ENCODE assay signal across 8 cellular contexts in genomic region chr12:76879710-76880025, GRCh38. TPM values are rescaled to one million over a fixed set of nuclear protein-coding genes. Genes with fewer than 3 reads are reported as not detected.
DNase-seq lines count a peak whose midpoint lies in the region; ATAC-seq and TF ChIP-seq lines count a peak whose summit lies in the region.

No MANE protein-coding gene starts in this region.

- no peak overlapping the region for H3K18ac ChIP-seq in trophoblast cell (ENCODE audit: low read length)

- H4K12ac ChIP-seq in trophoblast cell (ENCODE audit: low read depth, low read length): peak overlapping the region; percentile 44

- H2AFZ ChIP-seq in trophoblast cell (ENCODE audit: insufficient read depth, low read length, poor library complexity): peak overlapping the region; percentile 99

- peaks cover 12% of the 10 kb centered on the region for H3K79me1 ChIP-seq in trophoblast cell (ENCODE audit: low read length)

- H3K27ac ChIP-seq in RWPE2 (ENCODE audit: poor library complexity, severe bottlenecking): peak overlapping the region; percentile 36
- H3K27ac ChIP-seq in esophagus squamous epithelium: peak overlapping the region; percentile 91 to 97 (median 95)
- no peak overlapping the region for H3K27ac ChIP-seq in trophoblast cell (ENCODE audit: low read depth, low read length)

- intact Hi-C loops in esophagus squamous epithelium (cut with DNase I): no loop called here

- H4K91ac ChIP-seq in trophoblast cell (ENCODE audit: low read depth, low read length): no peak overlapping the region

- H3K36me3 ChIP-seq in RWPE2 (ENCODE audit: low read depth) (no peaks in the 10 kb centered on the region), esophagus squamous epithelium (no peaks in the 10 kb centered on the region), trophoblast cell (ENCODE audit: control insufficient read depth in 1 of 2, insufficient read depth in 2 of 2, low read length in 2 of 2) (no peaks in the 10 kb centered on the region)

- no peak overlapping the region for H3K4ac ChIP-seq in trophoblast cell (ENCODE audit: low read depth, low read length)

- TF ChIP-seq POLR2A in esophagus squamous epithelium (IDR thresholded peaks at IDR 0.05): no peak

- no peak overlapping the region for H3K23ac ChIP-seq in trophoblast cell (ENCODE audit: low read length)

- 28 to 37% methylated on average over 6 of the region's 6 CpGs for WGBS in esophagus squamous epithelium, 2 donors
- no CpG with 5 or more reads among the region's 6 CpGs for WGBS in trophoblast cell (ENCODE audit: extremely low coverage, insufficient coverage, insufficient read length)

- H3K9me3 ChIP-seq in RWPE2 (ENCODE audit: severe bottlenecking): no peaks in the 10 kb centered on the region
- H3K9me3 ChIP-seq in esophagus squamous epithelium: no peaks in the 10 kb centered on the region
- H3K9me3 ChIP-seq in trophoblast cell (ENCODE audit: insufficient read depth, low read depth, low read length): no peaks in the 10 kb centered on the region

- H2BK5ac ChIP-seq in trophoblast cell (ENCODE audit: low read depth, low read length, poor library complexity): no peak overlapping the region

- H3K9ac ChIP-seq in trophoblast cell (ENCODE audit: low read length): no peak overlapping the region

- H3K27me3 ChIP-seq in RWPE2 (ENCODE audit: insufficient read depth, poor library complexity, severe bottlenecking): no peaks in the 10 kb centered on the region
- H3K27me3 ChIP-seq in esophagus squamous epithelium: peaks cover 0 to 4% (median 0%) of the 10 kb centered on the region in 4 donors
- no peaks in the 10 kb centered on the region for H3K27me3 ChIP-seq in trophoblast cell (ENCODE audit: insufficient read depth, low read length)

- no peak for ATAC-seq in RWPE2 (ENCODE audit: low read depth)
- ATAC-seq in GM18909 (IDR thresholded peaks at IDR 0.05; ENCODE audit: poor library complexity, unreplicated experiment): no peak

- TF ChIP-seq CTCF in RWPE2 (IDR thresholded peaks at IDR 0.05; ENCODE audit: poor library complexity, severe bottlenecking) (no peak), esophagus squamous epithelium (IDR thresholded peaks at IDR 0.05) (no peak), GM10266 (IDR thresholded peaks at IDR 0.05; ENCODE audit: control insufficient read depth, insufficient read depth, low read depth, missing control alignments) (no peak)

- DNase-seq in RWPE2 (ENCODE audit: low spot score): no peak
- DNase-seq in esophagus squamous epithelium (lab: John Stamatoyannopoulos, UW): no peak
- no peak for DNase-seq in trophoblast cell
- DNase-seq in occipital lobe (lab: John Stamatoyannopoulos, UW): no peak
- no peak for DNase-seq in GM10266 (ENCODE audit: extremely low spot score)
- no peak for DNase-seq in hippocampal formation (lab: John Stamatoyannopoulos, UW)

- H3K14ac ChIP-seq in trophoblast cell (ENCODE audit: low read length): no peak overlapping the region

- peaks cover 8% of the 10 kb centered on the region for H3K79me2 ChIP-seq in trophoblast cell (ENCODE audit: control insufficient read depth, insufficient read depth, low read length, poor library complexity)

- H3K4me1 ChIP-seq in RWPE2 (ENCODE audit: insufficient read depth, poor library complexity, severe bottlenecking) (peaks cover 12% of the 10 kb centered on the region), esophagus squamous epithelium (peaks cover 0 to 77% (median 21%) of the 10 kb centered on the region in 3 donors), trophoblast cell (ENCODE audit: control insufficient read depth in 1 of 2, insufficient read depth in 2 of 2, low read length in 2 of 2) (no peaks in the 10 kb centered on the region)

- no peak overlapping the region for H2AK5ac ChIP-seq in trophoblast cell (ENCODE audit: low read length)

- H3K4me3 ChIP-seq in GM08714 (ENCODE audit: low read length): peak overlapping the region; percentile 79; the same call in 1 of the 2 replicates
- H3K4me3 ChIP-seq in RWPE2 (ENCODE audit: severe bottlenecking): peak overlapping the region; percentile 76
- peak overlapping the region; percentile 70 to 90 (median 84) for H3K4me3 ChIP-seq in esophagus squamous epithelium
- no peak overlapping the region for H3K4me3 ChIP-seq in trophoblast cell (ENCODE audit: low read depth, low read length)

- peak overlapping the region; percentile 100 for H4K8ac ChIP-seq in trophoblast cell (ENCODE audit: low read depth, low read length)

- no peak overlapping the region for H2BK120ac ChIP-seq in trophoblast cell (ENCODE audit: insufficient read depth, low read length, poor library complexity)

- peak overlapping the region; percentile 96 for H3K4me2 ChIP-seq in trophoblast cell (ENCODE audit: low read length)

- H2BK12ac ChIP-seq in trophoblast cell (ENCODE audit: low read length): no peak overlapping the region

RNA-seq across cellular contexts. Expression of gene CSRP2, which starts 0.8 kb away (rescaled TPM):
- total RNA-seq in esophagus squamous epithelium: 100 to 1,000 TPM in 1 of 4 donors, 10 to 100 TPM in 3; 57.6 to 107 (median 65.1) TPM
- 64.8 and 68.3 TPM in 2 replicates for polyA plus RNA-seq in trophoblast cell (2013)
- 149 TPM for total RNA-seq in occipital lobe
